In genomic region chr7:130379551-130380120, GRCh38 we compare ENCODE assay signal across 20 cellular contexts. TPM values are rescaled to one million over a fixed set of nuclear protein-coding genes. Genes with fewer than 3 reads are reported as not detected.
DNase-seq lines count a peak whose midpoint lies in the region; ATAC-seq and TF ChIP-seq lines count a peak whose summit lies in the region.
"Had no signal": no experiment of that assay in that cellular context is flagged by ENCODE, and none has a peak within 500 bp of the region (broad histone marks: within the 10 kb centered on the region; RNA-seq: fewer than 3 reads in every experiment).

No MANE protein-coding gene starts in this region.

- H3K9me2 ChIP-seq in GM23248 (ENCODE audit: insufficient read depth), result no peaks in the 10 kb centered on the region

- H3K4me1 ChIP-seq in GM23248 (ENCODE audit: insufficient read depth), result no peaks in the 10 kb centered on the region
- H3K4me1 ChIP-seq in ascending aorta, result peaks cover 7 to 15% of the 10 kb centered on the region in 2 donors

- no peak overlapping the region for H3K4me2 ChIP-seq in GM23248 (ENCODE audit: unreplicated experiment)

- no peaks in the 10 kb centered on the region for H3F3A ChIP-seq in GM23248 (ENCODE audit: insufficient read depth)

- H3K9me3 ChIP-seq in GM23248 (ENCODE audit: low read depth), result no peaks in the 10 kb centered on the region
- no peaks in the 10 kb centered on the region for H3K9me3 ChIP-seq in ascending aorta

- no peak overlapping the region for H3K4me3 Mint-ChIP-seq in activated CD4-positive, alpha-beta T cell treated with anti-CD3 and anti-CD28 coated beads for 36 hours
- H3K4me3 Mint-ChIP-seq: activated naive CD4-positive, alpha-beta T cell treated with anti-CD3 and anti-CD28 coated beads for 36 hours; stimulated activated naive CD8-positive, alpha-beta T cell treated with anti-CD3 and anti-CD28 coated beads, Interleukin-15, amount 100 ng/mL, for 72 hours had no signal

- H3K27ac Mint-ChIP-seq in activated CD4-positive, alpha-beta T cell treated with anti-CD3 and anti-CD28 coated beads for 36 hours, result no peak overlapping the region
- H3K27ac Mint-ChIP-seq: activated naive CD4-positive, alpha-beta T cell treated with anti-CD3 and anti-CD28 coated beads for 36 hours; stimulated activated naive CD8-positive, alpha-beta T cell treated with anti-CD3 and anti-CD28 coated beads, Interleukin-15, amount 100 ng/mL, for 72 hours had no signal

- POLR2A ChIA-PET in activated CD4-positive, alpha-beta T cell treated with anti-CD3 and anti-CD28 coated beads for 36 hours (lab: Charles Lee), result no interaction called here

- no peak for ATAC-seq in activated CD4-positive, alpha-beta T cell treated with anti-CD3 and anti-CD28 coated beads for 36 hours
- ATAC-seq in GM18867 (IDR thresholded peaks at IDR 0.05; ENCODE audit: unreplicated experiment), result no peak

- peaks cover 6% of the 10 kb centered on the region for H3K9me3 Mint-ChIP-seq in activated CD4-positive, alpha-beta T cell treated with anti-CD3 and anti-CD28 coated beads for 36 hours (ENCODE audit: low read depth)

- 71 to 72% methylated on average over 17 of the region's 17 CpGs for WGBS in GM23248 (ENCODE audit: low coverage in 1 of 2, low lambda C conversion rate in 2 of 2, missing lambda C conversion rate in 2 of 2), 2 experiments

- H2AFZ ChIP-seq in GM23248, result 0 out of 2 replicates have a peak overlapping the region, but pooled peaks have one; percentile 6

- no peaks in the 10 kb centered on the region for H3K27me3 Mint-ChIP-seq in activated CD4-positive, alpha-beta T cell treated with anti-CD3 and anti-CD28 coated beads for 36 hours
- H3K27me3 Mint-ChIP-seq: stimulated activated naive CD8-positive, alpha-beta T cell treated with anti-CD3 and anti-CD28 coated beads, Interleukin-15, amount 100 ng/mL, for 72 hours had no signal

- no peak for TF ChIP-seq CTCF in ascending aorta (IDR thresholded peaks at IDR 0.05)

- no peaks in the 10 kb centered on the region for H3K27me3 ChIP-seq in GM23248 (replicated peaks; ENCODE audit: insufficient read depth)
- no peaks in the 10 kb centered on the region for H3K27me3 ChIP-seq in ascending aorta
- H3K27me3 ChIP-seq: esophagus muscularis mucosa had no signal

- H3K4me1 Mint-ChIP-seq in activated CD4-positive, alpha-beta T cell treated with anti-CD3 and anti-CD28 coated beads for 36 hours, result no peaks in the 10 kb centered on the region
- H3K4me1 Mint-ChIP-seq: stimulated activated naive CD8-positive, alpha-beta T cell treated with anti-CD3 and anti-CD28 coated beads, Interleukin-15, amount 100 ng/mL, for 72 hours had no signal

- H3K36me3 ChIP-seq in GM23248 (ENCODE audit: low read depth) (no peaks in the 10 kb centered on the region), ascending aorta (no peaks in the 10 kb centered on the region)
- H3K36me3 ChIP-seq: esophagus muscularis mucosa had no signal

- CTCF ChIA-PET in activated CD4-positive, alpha-beta T cell treated with anti-CD3 and anti-CD28 coated beads for 36 hours (lab: Charles Lee), result interaction anchor here (0.7 kb wide), 1 partner anchor 138 kb away, joined by 3 read pairs; no protein-coding TSS in a partner anchor

- DNase-seq in GM23248 (no peak), ascending aorta (ENCODE audit: low spot score in 2 of 2) (no peak), mesenteric fat pad (ENCODE audit: low spot score) (peak; percentile 75), retina (peak; percentile 64), KBM-7 (no peak), NCI-H748 treated with DMSO at 0.1 percent for 48 hours (lab: John Stamatoyannopoulos, UW) (no peak)
- DNase-seq in activated CD4-positive, alpha-beta T cell treated with anti-CD3 and anti-CD28 coated beads for 36 hours, result no peak
- DNase-seq: activated CD4-positive, alpha-beta T cell treated with anti-CD3 and anti-CD28 coated beads for 4 hours; activated naive CD4-positive, alpha-beta T cell treated with anti-CD3 and anti-CD28 coated beads for 36 hours; head of caudate nucleus; Kasumi-1; NCI-H1417; SIG-M5; stimulated activated naive CD8-positive, alpha-beta T cell treated with anti-CD3 and anti-CD28 coated beads, Interleukin-15, amount 100 ng/mL, for 72 hours; T-helper 9 cell had no signal

- H3K27ac ChIP-seq in GM23248 (no peak overlapping the region), ascending aorta (peak overlapping the region; percentile 22 to 48)
- H3K27ac ChIP-seq: esophagus muscularis mucosa had no signal

- peaks cover 4% of the 10 kb centered on the region for H3K36me3 Mint-ChIP-seq in activated CD4-positive, alpha-beta T cell treated with anti-CD3 and anti-CD28 coated beads for 36 hours (ENCODE audit: low read depth)

- in situ Hi-C loops in GM23248 (cut with MboI) (no loop called here), KBM-7 (cut with MboI; ENCODE audit: low pct_unique_long_range_greater_than_20kb, low sequenced_read_pairs) (no loop called here)

- H3K79me2 ChIP-seq in GM23248 (ENCODE audit: insufficient read depth), result no peaks in the 10 kb centered on the region

- intact Hi-C loops in ascending aorta (cut with DNase I), result no loop called here
- intact Hi-C loops in activated CD4-positive, alpha-beta T cell treated with anti-CD3 and anti-CD28 coated beads for 36 hours (cut with DNase I, micrococcal nuclease), result no loop called here

- H3K4me3 ChIP-seq in GM23248 (no peak overlapping the region), ascending aorta (no peak overlapping the region)
- H3K4me3 ChIP-seq: esophagus muscularis mucosa had no signal

- no peaks in the 10 kb centered on the region for H4K20me1 ChIP-seq in GM23248 (ENCODE audit: insufficient read depth)

- no peak overlapping the region for H3K9ac ChIP-seq in GM23248

RNA-seq across cellular contexts. Expression of gene CPA1, which starts 0.7 kb away (rescaled TPM):
- not detected in 2 replicates for total RNA-seq in GM23248 (2014; rRNA removed; shearing (Covaris generic))
- polyA plus RNA-seq in GM23248 (2016; fragmentation: Nextera tagmentation; extraction: Ambion mirVana), result not detected in 2 replicates
- total RNA-seq in ascending aorta (not detected), mesenteric fat pad (4.0 TPM)
- not detected for total RNA-seq in activated CD4-positive, alpha-beta T cell treated with anti-CD3 and anti-CD28 coated beads for 36 hours
- total RNA-seq: activated naive CD4-positive, alpha-beta T cell treated with anti-CD3 and anti-CD28 coated beads for 36 hours; esophagus muscularis mucosa; H4; mononuclear cell; pulmonary artery endothelial cell had no signal

RNA-seq across cellular contexts. Expression of gene CPA5, which starts 35.0 kb away (rescaled TPM):
- total RNA-seq in GM23248 (2014; rRNA removed; shearing (Covaris generic)), result not detected in 2 replicates
- polyA plus RNA-seq in GM23248 (2016; fragmentation: Nextera tagmentation; extraction: Ambion mirVana), result 0.23 TPM in 1 of 2 replicates, not detected in the other
- total RNA-seq in ascending aorta (not detected), mesenteric fat pad (not detected)
- total RNA-seq in activated CD4-positive, alpha-beta T cell treated with anti-CD3 and anti-CD28 coated beads for 36 hours, result under 1 TPM; 0.39 to 0.56 TPM
- total RNA-seq: esophagus muscularis mucosa, H4, mononuclear cell, pulmonary artery endothelial cell had no signal

Comparison
In these comparisons a context has a peak if more than half of its experiments do, and no peak if none do; other contexts are left out.
1. DNase-seq: peak in mesenteric fat pad (single experiment) and retina (single experiment); none in GM23248 (single experiment), ascending aorta (0 of 2), activated CD4-positive, alpha-beta T cell treated with anti-CD3 and anti-CD28 coated beads for 36 hours (single experiment), KBM-7 (single experiment) and NCI-H748 treated with DMSO at 0.1 percent for 48 hours (single experiment).